In the genomic region with DNA sequence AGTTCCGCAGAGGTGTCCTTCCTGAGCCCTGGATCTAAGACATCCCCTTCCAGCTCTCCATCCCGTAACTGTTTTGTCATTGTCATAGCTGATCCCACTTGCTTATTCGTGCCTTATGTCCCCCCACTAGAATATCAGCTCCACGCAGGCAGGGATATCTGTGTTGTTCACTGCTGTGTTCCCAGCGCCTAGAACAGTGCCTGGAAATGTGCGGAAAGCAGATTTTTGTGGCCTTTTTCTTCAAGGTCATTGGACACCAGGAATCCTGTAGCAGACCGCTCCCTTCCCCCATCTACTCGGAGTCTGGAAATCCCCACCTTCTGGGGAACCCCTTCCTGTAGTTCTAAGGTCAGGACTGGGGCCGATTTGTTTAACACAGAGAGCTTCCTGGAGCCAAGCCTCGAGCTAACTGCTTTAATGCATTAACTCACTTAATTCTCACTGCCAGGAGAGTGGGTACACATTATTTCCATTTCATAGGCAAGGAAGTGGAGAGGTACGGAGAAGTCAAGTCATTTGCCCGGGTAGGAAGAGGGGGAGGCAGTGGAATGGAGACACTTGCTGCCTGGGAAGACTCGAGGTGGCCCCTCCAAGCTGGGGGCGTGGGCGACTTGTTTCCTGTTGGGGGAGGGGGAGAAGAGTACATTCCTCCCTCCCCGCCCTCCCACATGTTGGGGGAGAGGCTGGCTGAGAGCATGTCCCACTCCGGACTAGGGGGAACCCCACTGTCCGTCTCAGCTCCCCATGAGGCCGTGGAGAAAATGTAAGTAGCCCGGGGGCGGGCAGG, we compare ENCODE assay signal across 7 cellular contexts. TPM values are rescaled to one million over a fixed set of nuclear protein-coding genes. Genes with fewer than 3 reads are reported as not detected.
A peak's percentile ranks its signal among the peaks of the same experiment; 100 is the strongest.
DNase-seq lines count a peak whose midpoint lies in the region; ATAC-seq and TF ChIP-seq lines count a peak whose summit lies in the region.

No MANE protein-coding gene starts in this region.

- TF ChIP-seq CTCF in fibroblast of villous mesenchyme (IDR thresholded peaks at IDR 0.05; ENCODE audit: insufficient read depth, low read depth, low read length): no peak

- DNase-seq in KBM-7 (peak; percentile 81), fibroblast of villous mesenchyme (ENCODE audit: low read depth) (peak; percentile 49), renal cortical epithelial cell (ENCODE audit: low read depth) (peak; percentile 89), dedifferentiated amniotic fluid mesenchymal stem cell (ENCODE audit: extremely low spot score) (no peak), SW 1271 (lab: John Stamatoyannopoulos, UW) (no peak)
- DNase-seq in activated CD8-positive, alpha-beta memory T cell treated with anti-CD3 and anti-CD28 coated beads, Interleukin-2, amount 50 U/mL, for 24 hours (ENCODE audit: extremely low read depth): peak; percentile 51

- peak; percentile 4 for ATAC-seq in GM19438 (IDR thresholded peaks at IDR 0.05; ENCODE audit: low read depth, unreplicated experiment)

- H3K4me3 ChIP-seq in fibroblast of villous mesenchyme (ENCODE audit: low read depth, low read length): peak overlapping the region; percentile 82

- in situ Hi-C loops in KBM-7 (cut with MboI; ENCODE audit: low pct_unique_long_range_greater_than_20kb, low sequenced_read_pairs): no loop called here

RNA-seq across cellular contexts. Expression of gene SH2B3, which starts 1.2 kb away (rescaled TPM):
- total RNA-seq in fibroblast of villous mesenchyme: 42.7 and 60.2 TPM in 2 replicates
- total RNA-seq in renal cortical epithelial cell: 14.5 and 20.8 TPM in 2 replicates

RNA-seq across cellular contexts. Expression of gene PHETA1, which starts 35.7 kb away (rescaled TPM):
- total RNA-seq in fibroblast of villous mesenchyme (11.3 and 15.5 TPM in 2 replicates), renal cortical epithelial cell (13.5 and 15.1 TPM in 2 replicates)

Comparison
In these comparisons a context has a peak if more than half of its experiments do, and no peak if none do; other contexts are left out.
1. DNase-seq: peak in KBM-7 (single experiment), activated CD8-positive, alpha-beta memory T cell treated with anti-CD3 and anti-CD28 coated beads, Interleukin-2, amount 50 U/mL, for 24 hours (single experiment), fibroblast of villous mesenchyme (single experiment) and renal cortical epithelial cell (single experiment); none in dedifferentiated amniotic fluid mesenchymal stem cell (single experiment) and SW 1271 (0 of 2).